Comparison of ENCODE assay signal across 21 cellular contexts in genomic region chrX:22433292-22434070, GRCh38.
"Had no signal": no experiment of that assay in that cellular context is flagged by ENCODE, and none has a peak within 500 bp of the region (broad histone marks: within the 10 kb centered on the region; RNA-seq: fewer than 3 reads in every experiment).

No MANE protein-coding gene starts in this region.

- H3K9me3 Mint-ChIP-seq: T-helper 1 cell treated with Interleukin-12 subunit alpha and Interleukin-12 subunit beta and Interleukin-4 antibody, amounts not matched to agents 30 μg/mL and 1 μg/mL, for 36 hours had no signal

- DNase-seq: activated CD4-positive, alpha-beta T cell treated with anti-CD3 and anti-CD28 coated beads, Interleukin-2, amount 50 U/mL, for 1 hour; activated CD4-positive, CD25-positive, alpha-beta regulatory T cell treated with anti-CD3 and anti-CD28 coated beads, Interleukin-2, amount 50 U/mL, for 72 hours; activated CD8-positive, alpha-beta memory T cell treated with anti-CD3 and anti-CD28 coated beads for 24 hours; activated CD8-positive, alpha-beta memory T cell treated with anti-CD3 and anti-CD28 coated beads, Interleukin-2, amount 50 U/mL, for 48 hours; activated effector memory CD4-positive, alpha-beta T cell treated with Interleukin-2 at 50 U/mL for 16 hours; activated naive CD4-positive, alpha-beta T cell treated with anti-CD3 and anti-CD28 coated beads, Interleukin-2, amount 50 U/mL, for 16 hours; activated T-cell treated with anti-CD3 and anti-CD28 coated beads, Interleukin-2, amount 50 U/mL, for 48 hours; effector CD4-positive, alpha-beta T cell; midbrain; retina; stimulated activated CD4-positive, alpha-beta T cell treated with anti-CD3 and anti-CD28 coated beads, Interleukin-12 subunit alpha, Interleukin-12 subunit beta, amount 100 ng/mL, for 4 hours; stimulated activated CD4-positive, alpha-beta T cell treated with anti-CD3 and anti-CD28 coated beads, Interleukin-1b, Interleukin-23, amount 100 ng/mL, for 48 hours; stimulated activated CD8-positive, alpha-beta memory T cell treated with anti-CD3 and anti-CD28 coated beads, Interleukin-4, amount 100 ng/mL, for 48 hours; stimulated activated naive CD4-positive, alpha-beta T cell had no signal

- H3K27ac Mint-ChIP-seq: nephron; T-helper 1 cell treated with Interleukin-12 subunit alpha and Interleukin-12 subunit beta and Interleukin-4 antibody, amounts not matched to agents 30 μg/mL and 1 μg/mL, for 36 hours had no signal

- FAIRE-seq: islet of Langerhans had no signal

- ATAC-seq: esophagus mucosa, left colon had no signal

- H3K27me3 ChIP-seq: thyroid gland had no signal

- H3K36me3 ChIP-seq: thyroid gland had no signal

- H3K27ac ChIP-seq: thyroid gland had no signal

- H3K4me3 ChIP-seq: lung, thyroid gland had no signal

- H3K4me1 ChIP-seq: thyroid gland had no signal

- H3K9me3 ChIP-seq: thyroid gland had no signal

- H3K4me3 Mint-ChIP-seq: nephron; T-helper 1 cell treated with Interleukin-12 subunit alpha and Interleukin-12 subunit beta and Interleukin-4 antibody, amounts not matched to agents 30 μg/mL and 1 μg/mL, for 36 hours had no signal

- H3K4me1 Mint-ChIP-seq: nephron had no signal
